15 cellular contexts compared by ENCODE assay signal in genomic region chr20:58219342-58219700, GRCh38. TPM values are rescaled to one million over a fixed set of nuclear protein-coding genes. Genes with fewer than 3 reads are reported as not detected.
DNase-seq lines count a peak whose midpoint lies in the region; TF ChIP-seq lines count a peak whose summit lies in the region.
"Had no signal": no experiment of that assay in that cellular context is flagged by ENCODE, and none has a peak within 500 bp of the region (broad histone marks: within the 10 kb centered on the region; RNA-seq: fewer than 3 reads in every experiment).

No MANE protein-coding gene starts in this region.

- DNase-seq in BE2C (peak; percentile 83), HS-5 (ENCODE audit: low read depth) (peak; percentile 86), SIG-M5 treated with dmso at 0.1 percent for 504 hours (lab: John Stamatoyannopoulos, UW; ENCODE audit: unreplicated experiment) (peak; percentile 56), fibroblast of the conjunctiva (ENCODE audit: low read depth) (peak; percentile 24), cerebellar cortex (ENCODE audit: low spot score) (no peak), testis (no peak)
- DNase-seq in stimulated activated naive CD4-positive, alpha-beta T cell treated with Interleukin-2 at 50 U/mL for 16 hours (lab: John Stamatoyannopoulos, UW) = no peak
- DNase-seq in activated naive CD8-positive, alpha-beta T cell treated with anti-CD3 and anti-CD28 coated beads for 36 hours = no peak
- DNase-seq: kidney glomerular epithelial cell; naive thymus-derived CD4-positive, alpha-beta T cell; NCI-H1048; right cardiac atrium had no signal

- H3K9me3 ChIP-seq in BE2C (no peaks in the 10 kb centered on the region), testis (no peaks in the 10 kb centered on the region)

- intact Hi-C loops in testis (cut with DNase I; ENCODE audit: low total_unique reads) = no loop called here

- WGBS in testis, 2 donors = 92 to 95% methylated on average over 4 of the region's 4 CpGs

- H3K27me3 ChIP-seq in BE2C (no peaks in the 10 kb centered on the region), testis (no peaks in the 10 kb centered on the region)

- H3K4me3 ChIP-seq in BE2C (ENCODE audit: low read depth, low read length) (no peak overlapping the region), testis (no peak overlapping the region)

- peaks cover 48% of the 10 kb centered on the region for H3K27me3 Mint-ChIP-seq in activated naive CD8-positive, alpha-beta T cell treated with anti-CD3 and anti-CD28 coated beads for 36 hours

- no peak overlapping the region for H3K27ac ChIP-seq in testis

- H3K9me3 Mint-ChIP-seq in activated naive CD8-positive, alpha-beta T cell treated with anti-CD3 and anti-CD28 coated beads for 36 hours = peaks cover 3% of the 10 kb centered on the region

- H3K27ac Mint-ChIP-seq in activated naive CD8-positive, alpha-beta T cell treated with anti-CD3 and anti-CD28 coated beads for 36 hours = no peak overlapping the region
- H3K27ac Mint-ChIP-seq: naive thymus-derived CD4-positive, alpha-beta T cell had no signal

- no peak for TF ChIP-seq POLR2A in testis (IDR thresholded peaks at IDR 0.05)

- peaks cover 2% of the 10 kb centered on the region for H3K36me3 Mint-ChIP-seq in activated naive CD8-positive, alpha-beta T cell treated with anti-CD3 and anti-CD28 coated beads for 36 hours

- no peaks in the 10 kb centered on the region for H3K36me3 ChIP-seq in BE2C
- no peaks in the 10 kb centered on the region for H3K36me3 ChIP-seq in testis (ENCODE audit: low read depth, missing control alignments)

- no peak overlapping the region for H3K4me3 Mint-ChIP-seq in activated naive CD8-positive, alpha-beta T cell treated with anti-CD3 and anti-CD28 coated beads for 36 hours
- H3K4me3 Mint-ChIP-seq: naive thymus-derived CD4-positive, alpha-beta T cell had no signal

- H3K4me1 ChIP-seq in BE2C (peaks cover 29% of the 10 kb centered on the region), testis (no peaks in the 10 kb centered on the region)

- no peaks in the 10 kb centered on the region for H3K4me1 Mint-ChIP-seq in activated naive CD8-positive, alpha-beta T cell treated with anti-CD3 and anti-CD28 coated beads for 36 hours

- TF ChIP-seq CTCF in BE2C (IDR thresholded peaks at IDR 0.05; ENCODE audit: low read depth, low read length) = no peak
- no peak for TF ChIP-seq CTCF in testis (IDR thresholded peaks at IDR 0.05)

RNA-seq across cellular contexts. Expression of gene ANKRD60, which starts 9.1 kb away (rescaled TPM):
- polyA plus RNA-seq in BE2C (2012; ENCODE audit: insufficient read depth, insufficient read length, low read depth) = not detected
- total RNA-seq in activated naive CD8-positive, alpha-beta T cell treated with anti-CD3 and anti-CD28 coated beads for 36 hours = not detected
- total RNA-seq in testis = 1 to 10 TPM; 3.0 to 8.0 TPM
- 7.7 TPM for polyA plus RNA-seq in testis (ENCODE audit: insufficient read depth, low read depth, low replicate concordance)
- total RNA-seq: glomerular endothelial cell; naive thymus-derived CD4-positive, alpha-beta T cell; right cardiac atrium; SK-MEL-5; subcutaneous adipose tissue had no signal
- polyA plus RNA-seq: naive thymus-derived CD4-positive, alpha-beta T cell; right cardiac atrium had no signal

Comparison
In these comparisons a context has a peak if more than half of its experiments do, and no peak if none do; other contexts are left out.
1. DNase-seq: peak in BE2C (single experiment), HS-5 (single experiment), SIG-M5 treated with dmso at 0.1 percent for 504 hours (single experiment) and fibroblast of the conjunctiva (single experiment); none in stimulated activated naive CD4-positive, alpha-beta T cell treated with Interleukin-2 at 50 U/mL for 16 hours (single experiment), cerebellar cortex (single experiment), activated naive CD8-positive, alpha-beta T cell treated with anti-CD3 and anti-CD28 coated beads for 36 hours (single experiment) and testis (single experiment).
2. RNA of gene ANKRD60, which starts 9.1 kb away (total RNA-seq): 3.0 to 8.0 TPM in testis; not detected in activated naive CD8-positive, alpha-beta T cell treated with anti-CD3 and anti-CD28 coated beads for 36 hours; every median in the first group is over 4 times any median in the second.